In the genomic region with DNA sequence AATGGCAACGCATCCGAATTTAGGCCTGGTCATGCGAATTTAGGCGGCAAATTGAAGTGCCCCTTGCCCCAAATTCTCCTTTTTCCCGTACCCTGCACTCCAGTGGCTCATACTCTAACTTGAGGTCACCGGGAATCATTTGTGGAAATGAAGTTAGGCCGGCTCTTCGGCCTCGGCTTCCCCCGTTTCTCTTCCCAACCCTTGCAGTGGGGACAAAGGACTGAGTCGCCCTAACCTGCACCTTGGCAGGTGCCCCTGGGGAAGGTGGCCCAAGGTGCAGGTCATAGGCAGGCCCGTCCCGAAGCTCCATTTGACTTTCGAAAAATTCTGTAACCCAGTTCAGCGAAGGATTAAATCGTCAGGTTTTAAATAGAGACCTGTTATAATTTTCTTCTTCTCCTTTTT, we compare ENCODE assay signal across 8 cellular contexts. TPM values are rescaled to one million over a fixed set of nuclear protein-coding genes. Genes with fewer than 3 reads are reported as not detected.
A peak's percentile ranks its signal among the peaks of the same experiment; 100 is the strongest.
DNase-seq lines count a peak whose midpoint lies in the region; ATAC-seq and TF ChIP-seq lines count a peak whose summit lies in the region.

No MANE protein-coding gene starts in this region.

- peak overlapping the region; percentile 98 for H3K4me2 ChIP-seq in hepatocyte

- H3K9me2 ChIP-seq in hepatocyte (replicated peaks; ENCODE audit: insufficient read depth), result no peaks in the 10 kb centered on the region

- H3K36me3 ChIP-seq in hepatocyte (replicated peaks; ENCODE audit: insufficient read depth, low read depth), result no peaks in the 10 kb centered on the region

- ATAC-seq in WTC11, result peak; percentile 15
- ATAC-seq in HG02938 (IDR thresholded peaks at IDR 0.05; ENCODE audit: unreplicated experiment), result no peak

- no peaks in the 10 kb centered on the region for H3K27me3 ChIP-seq in hepatocyte

- H3K4me1 Mint-ChIP-seq in T-helper 2 cell treated with Interferon-gamma antibody and Interleukin-4, amounts not matched to agents 5 μg/mL and 100 μg/mL, for 36 hours (ENCODE audit: low read depth), result peaks cover 21% of the 10 kb centered on the region
- H3K4me1 Mint-ChIP-seq in WTC11, result peaks cover 25% of the 10 kb centered on the region

- peaks cover 37% of the 10 kb centered on the region for H3K79me2 ChIP-seq in hepatocyte

- H3K4me3 ChIP-seq in hepatocyte, result peak overlapping the region; percentile 100

- H3K27ac Mint-ChIP-seq in T-helper 2 cell treated with Interferon-gamma antibody and Interleukin-4, amounts not matched to agents 5 μg/mL and 100 μg/mL, for 36 hours, result peak overlapping the region; percentile 80
- 0 out of 2 replicates have a peak overlapping the region, but pooled peaks have one; percentile 53 for H3K27ac Mint-ChIP-seq in WTC11

- no peaks in the 10 kb centered on the region for H3K9me3 ChIP-seq in hepatocyte (ENCODE audit: low read depth)

- H3K4me3 Mint-ChIP-seq in T-helper 2 cell treated with Interferon-gamma antibody and Interleukin-4, amounts not matched to agents 5 μg/mL and 100 μg/mL, for 36 hours, result peak overlapping the region; percentile 88
- H3K4me3 Mint-ChIP-seq in WTC11, result peak overlapping the region; percentile 79

- peaks cover 2% of the 10 kb centered on the region for H3K36me3 Mint-ChIP-seq in T-helper 2 cell treated with Interferon-gamma antibody and Interleukin-4, amounts not matched to agents 5 μg/mL and 100 μg/mL, for 36 hours (ENCODE audit: low read depth)
- peaks cover 4% of the 10 kb centered on the region for H3K36me3 Mint-ChIP-seq in WTC11

- no peaks in the 10 kb centered on the region for H3K27me3 Mint-ChIP-seq in T-helper 2 cell treated with Interferon-gamma antibody and Interleukin-4, amounts not matched to agents 5 μg/mL and 100 μg/mL, for 36 hours (ENCODE audit: low read depth)
- no peaks in the 10 kb centered on the region for H3K27me3 Mint-ChIP-seq in WTC11 (ENCODE audit: low read depth)

- WGBS in hepatocyte (ENCODE audit: low lambda C conversion rate, missing lambda C conversion rate), result 39% methylated on average over 16 of the region's 16 CpGs

- DNase-seq in T-helper 2 cell treated with Interferon-gamma antibody and Interleukin-4, amounts not matched to agents 5 μg/mL and 100 μg/mL, for 36 hours (ENCODE audit: low spot score), result no peak
- DNase-seq in T-helper 2 cell, result no peak
- no peak for DNase-seq in WTC11 (ENCODE audit: low spot score)
- DNase-seq in hepatocyte (ENCODE audit: low spot score), result no peak
- DNase-seq in stimulated activated CD8-positive, alpha-beta memory T cell treated with anti-CD3 and anti-CD28 coated beads, Interleukin-4, amount 100 ng/mL, for 48 hours, result peak; percentile 35
- DNase-seq in COLO668 (lab: John Stamatoyannopoulos, UW; ENCODE audit: unreplicated experiment), result no peak
- DNase-seq in NCI-H1105 treated with DMSO at 0.1 percent for 48 hours (lab: John Stamatoyannopoulos, UW), result no peak

- no peaks in the 10 kb centered on the region for H4K20me1 ChIP-seq in hepatocyte (ENCODE audit: insufficient read depth, poor library complexity, severe bottlenecking)

- POLR2A ChIA-PET in WTC11 (lab: Charles Lee), result no interaction called here

- TF ChIP-seq CTCF in WTC11 (IDR thresholded peaks at IDR 0.05), result no peak
- TF ChIP-seq CTCF in hepatocyte (IDR thresholded peaks at IDR 0.05; ENCODE audit: poor library complexity), result no peak

- H3K4me1 ChIP-seq in hepatocyte (ENCODE audit: insufficient read depth), result peaks cover 16% of the 10 kb centered on the region

- H3K27ac ChIP-seq in hepatocyte, result peak overlapping the region; percentile 99

- H3K9me3 Mint-ChIP-seq in T-helper 2 cell treated with Interferon-gamma antibody and Interleukin-4, amounts not matched to agents 5 μg/mL and 100 μg/mL, for 36 hours, result no peaks in the 10 kb centered on the region
- H3K9me3 Mint-ChIP-seq in WTC11, result 0 out of 2 replicates have a peak, but pooled peaks cover 3% of the 10 kb centered on the region

- CTCF ChIA-PET in WTC11 (lab: Charles Lee), result interaction anchor here (0.5 to 3.4 kb wide), 6 partner anchors 16 to 376 kb away, joined by 3 to 25 read pairs (median 6); no protein-coding TSS in a partner anchor

- peak overlapping the region; percentile 100 for H2AFZ ChIP-seq in hepatocyte

TF ChIP-seq in WTC11, 78 proteins besides CTCF, POLR2A, EP300 and RAD21:
- TF ChIP-seq USF1 (CRISPR knock-in tag; IDR thresholded peaks at IDR 0.05), result no peak
- no peak for TF ChIP-seq SOX15 (CRISPR knock-in tag; IDR thresholded peaks at IDR 0.05)
- TF ChIP-seq MXD4 (CRISPR knock-in tag; IDR thresholded peaks at IDR 0.05; ENCODE audit: borderline replicate concordance), result no peak
- TF ChIP-seq FOXP1 (CRISPR knock-in tag; IDR thresholded peaks at IDR 0.05; ENCODE audit: borderline replicate concordance), result no peak
- TF ChIP-seq ELF4 (CRISPR knock-in tag; IDR thresholded peaks at IDR 0.05; ENCODE audit: low read depth), result 0 out of 2 replicates have a peak, but pooled peaks have one; percentile 11
- TF ChIP-seq IRF2 (CRISPR knock-in tag; IDR thresholded peaks at IDR 0.05; ENCODE audit: borderline replicate concordance, low read depth), result no peak

RNA-seq across cellular contexts. Expression of gene SRD5A3, which starts 0.8 kb away (rescaled TPM):
- 24.0 to 27.2 TPM (median 26.5 TPM) in 3 replicates for total RNA-seq in WTC11 (2021)
- 32.4 and 37.5 TPM in 2 replicates for total RNA-seq in hepatocyte
- 48.7 and 64.3 TPM in 2 replicates for polyA plus RNA-seq in hepatocyte

RNA-seq across cellular contexts. Expression of gene TMEM165, which starts 48.9 kb away (rescaled TPM):
- 78.0 to 88.6 TPM (median 80.0 TPM) in 3 replicates for total RNA-seq in WTC11 (2021)
- 146 and 160 TPM in 2 replicates for total RNA-seq in hepatocyte
- 152 and 172 TPM in 2 replicates for polyA plus RNA-seq in hepatocyte
